In genomic region chr5:179698935-179699639, GRCh38 we compare ENCODE assay signal across 8 cellular contexts. TPM values are rescaled to one million over a fixed set of nuclear protein-coding genes. Genes with fewer than 3 reads are reported as not detected.
DNase-seq lines count a peak whose midpoint lies in the region; ATAC-seq and TF ChIP-seq lines count a peak whose summit lies in the region.

TSS of gene CANX (plus strand) at chr5:179698967. CDS start at chr5:179705682, 6,715 bp downstream.

- no peaks in the 10 kb centered on the region for H3K27me3 Mint-ChIP-seq in activated naive CD8-positive, alpha-beta T cell

- peaks cover 4% of the 10 kb centered on the region for H3K36me3 ChIP-seq in left ventricle myocardium inferior

- peaks cover 19% of the 10 kb centered on the region for H3K36me3 Mint-ChIP-seq in activated naive CD8-positive, alpha-beta T cell

- TF ChIP-seq CTCF in left ventricle myocardium inferior (IDR thresholded peaks at IDR 0.05; ENCODE audit: borderline replicate concordance) (no peak), retinal pigment epithelial cell (conservative IDR thresholded peaks at IDR 0.05; ENCODE audit: low read depth, low read length) (no peak), GM10266 (IDR thresholded peaks at IDR 0.05; ENCODE audit: control insufficient read depth, insufficient read depth, low read depth, missing control alignments) (no peak)

- ATAC-seq in GM18498 (IDR thresholded peaks at IDR 0.05; ENCODE audit: unreplicated experiment) (peak; percentile 13), HG03025 (IDR thresholded peaks at IDR 0.05; ENCODE audit: low FRiP score, unreplicated experiment) (peak; percentile 16)

- H3K4me1 ChIP-seq in left ventricle myocardium inferior, result peaks cover 66% of the 10 kb centered on the region

- peaks cover 45% of the 10 kb centered on the region for H3K4me1 Mint-ChIP-seq in activated naive CD8-positive, alpha-beta T cell (ENCODE audit: low read depth)

- no peaks in the 10 kb centered on the region for H3K27me3 ChIP-seq in left ventricle myocardium inferior (ENCODE audit: low read depth)

- H3K27ac Mint-ChIP-seq in activated naive CD8-positive, alpha-beta T cell, result peak within 1 kb of the TSS; percentile 100

- no peaks in the 10 kb centered on the region for H3K9me3 ChIP-seq in left ventricle myocardium inferior (replicated peaks)

- no peaks in the 10 kb centered on the region for H3K9me3 Mint-ChIP-seq in activated naive CD8-positive, alpha-beta T cell (ENCODE audit: low read depth)

- peak within 1 kb of the TSS; percentile 94 for H3K27ac ChIP-seq in left ventricle myocardium inferior (replicated peaks)

- peak within 1 kb of the TSS; percentile 95 for H3K4me3 Mint-ChIP-seq in activated naive CD8-positive, alpha-beta T cell

- intact Hi-C loops in left ventricle myocardium inferior (cut with micrococcal nuclease), result no loop called here

- H3K4me3 ChIP-seq in left ventricle myocardium inferior, result peak within 1 kb of the TSS; percentile 89
- peak within 1 kb of the TSS; percentile 78 for H3K4me3 ChIP-seq in retinal pigment epithelial cell (ENCODE audit: low read length)

- no peak for DNase-seq in left ventricle myocardium inferior
- no peak for DNase-seq in retinal pigment epithelial cell (ENCODE audit: low read depth)
- DNase-seq in GM10266 (ENCODE audit: extremely low spot score), result no peak
- DNase-seq in NCI-H128 (lab: John Stamatoyannopoulos, UW; ENCODE audit: unreplicated experiment), result no peak
- DNase-seq in activated CD4-positive, alpha-beta T cell treated with anti-CD3 and anti-CD28 coated beads, Interleukin-2, amount 50 U/mL, for 48 hours, result no peak

RNA-seq across cellular contexts. Expression of gene CANX, which starts in this region (rescaled TPM):
- 414 TPM for total RNA-seq in left ventricle myocardium inferior
